Comparison of ENCODE assay signal across 19 cellular contexts in genomic region chr7:148328906-148329305, GRCh38.
DNase-seq lines count a peak whose midpoint lies in the region; ATAC-seq, FAIRE-seq and TF ChIP-seq lines count a peak whose summit lies in the region.
"Had no signal": no experiment of that assay in that cellular context is flagged by ENCODE, and none has a peak within 500 bp of the region (broad histone marks: within the 10 kb centered on the region; RNA-seq: fewer than 3 reads in every experiment).

No MANE protein-coding gene starts in this region.

- TF ChIP-seq CTCF in HepG2 (CRISPR knock-in tag; IDR thresholded peaks at IDR 0.05) (no peak), right lobe of liver (IDR thresholded peaks at IDR 0.05) (no peak)

- H4K8ac ChIP-seq in mesendoderm (ENCODE audit: low read depth, low read length): no peak overlapping the region

- H3K79me2 ChIP-seq in HepG2 (ENCODE audit: insufficient read depth, low read length): no peaks in the 10 kb centered on the region
- H3K79me2 ChIP-seq in mesendoderm (ENCODE audit: control insufficient read depth, insufficient read depth, low read length): no peaks in the 10 kb centered on the region

- no peak overlapping the region for H2BK15ac ChIP-seq in mesendoderm (replicated peaks; ENCODE audit: low read depth)

- no peaks in the 10 kb centered on the region for H3K36me3 ChIP-seq in HepG2 (replicated peaks in 1 of 2; ENCODE audit: control insufficient read depth in 1 of 2, insufficient read depth in 2 of 2, low read length in 2 of 2)
- no peaks in the 10 kb centered on the region for H3K36me3 ChIP-seq in right lobe of liver
- H3K36me3 ChIP-seq in mesendoderm (ENCODE audit: control insufficient read depth, insufficient read depth, low read length): no peaks in the 10 kb centered on the region
- H3K36me3 ChIP-seq: BLaER1 treated with 17β-estradiol and CSF1 and Interleukin-3, amounts not matched to agents 10 nM and 100 nM had no signal

- no peak overlapping the region for H2AK5ac ChIP-seq in mesendoderm (ENCODE audit: low read length)

- FAIRE-seq in HepG2 (lab: Jason Lieb, UNC): no peak
- FAIRE-seq: A549, D721Med, G401.6, GM12891, GM19239 had no signal

- H3K23ac ChIP-seq in mesendoderm (ENCODE audit: low read length): no peak overlapping the region

- H3K4me1 ChIP-seq in HepG2 (ENCODE audit: insufficient read depth, low read length) (peaks cover 30% of the 10 kb centered on the region), right lobe of liver (no peaks in the 10 kb centered on the region), mesendoderm (ENCODE audit: control insufficient read depth, low read depth, low read length) (no peaks in the 10 kb centered on the region)

- H4K20me1 ChIP-seq in HepG2 (ENCODE audit: insufficient read depth, low read length): no peaks in the 10 kb centered on the region
- H4K20me1 ChIP-seq: BLaER1 treated with 17β-estradiol and CSF1 and Interleukin-3, amounts not matched to agents 10 nM and 100 nM had no signal

- H2BK120ac ChIP-seq in mesendoderm (ENCODE audit: low read depth, low read length): no peak overlapping the region

- no TSS peak for BruUV-seq in HepG2 (replicated peaks; lab: Mats Ljungman, UMichigan)

- H3K4ac ChIP-seq in mesendoderm (ENCODE audit: low read depth, low read length): no peak overlapping the region

- CTCF ChIA-PET in HepG2 (lab: Yijun Ruan, JAX; ENCODE audit: low intra/inter-chr PET ratio, low total read pairs): no interaction called here

- DNase-seq in HepG2 (ENCODE audit: low spot score) (no peak), right lobe of liver (no peak), mesendoderm (no peak), COR-L47 (lab: John Stamatoyannopoulos, UW) (no peak)
- DNase-seq: AML-193; Calu3; CD4-positive, alpha-beta T cell; CD8-positive, alpha-beta T cell; DMS79 treated with DMSO at 0.1 percent for 48 hours; GF-D8 had no signal

- intact Hi-C loops in HepG2 (cut with micrococcal nuclease; ENCODE audit: unreplicated experiment) (no loop called here), right lobe of liver (cut with DNase I) (no loop called here)

- peak overlapping the region; percentile 13; the same call in 1 of the 2 replicates for H3K4me2 ChIP-seq in HepG2 (ENCODE audit: low read depth, low read length)
- no peak overlapping the region for H3K4me2 ChIP-seq in mesendoderm (ENCODE audit: low read length)
- H3K4me2 ChIP-seq: A549; BLaER1 treated with 17β-estradiol and CSF1 and Interleukin-3, amounts not matched to agents 10 nM and 100 nM had no signal

- H2BK5ac ChIP-seq in mesendoderm (ENCODE audit: low read length): no peak overlapping the region

- H3K9me3 ChIP-seq in HepG2 (ENCODE audit: low read length) (peaks cover 17% of the 10 kb centered on the region), right lobe of liver (no peaks in the 10 kb centered on the region)

- peak overlapping the region; percentile 34 for H3K18ac ChIP-seq in mesendoderm (ENCODE audit: low read length)

- TF ChIP-seq EP300 in HepG2 (IDR thresholded peaks at IDR 0.05; ENCODE audit: low read depth in 2 of 2, low read length in 2 of 2) (no peak), HepG2 (CRISPR knock-in tag; IDR thresholded peaks at IDR 0.05; ENCODE audit: borderline replicate concordance) (no peak)

- no peak overlapping the region for H2AFZ ChIP-seq in HepG2 (ENCODE audit: low read length)

- ATAC-seq in HepG2 (peak; percentile 90), right lobe of liver (no peak), HG03097 (IDR thresholded peaks at IDR 0.05; ENCODE audit: low FRiP score, unreplicated experiment) (no peak)
- ATAC-seq: A549; CD8-positive, alpha-beta T cell had no signal

- H3K4me3 ChIP-seq in HepG2 (replicated peaks in 1 of 3; ENCODE audit: insufficient read depth in 1 of 3, low read depth in 2 of 3, low read length in 3 of 3) (no peak overlapping the region), right lobe of liver (no peak overlapping the region), mesendoderm (ENCODE audit: low read length) (no peak overlapping the region)
- H3K4me3 ChIP-seq: A549; BLaER1 treated with 17β-estradiol and CSF1 and Interleukin-3, amounts not matched to agents 10 nM and 100 nM had no signal

- POLR2A ChIA-PET in HepG2 (lab: Yijun Ruan, JAX): no interaction called here

- no peaks in the 10 kb centered on the region for H3K27me3 ChIP-seq in HepG2 (ENCODE audit: control insufficient read depth in 1 of 2, insufficient read depth in 2 of 2, low read length in 2 of 2)
- no peaks in the 10 kb centered on the region for H3K27me3 ChIP-seq in right lobe of liver
- no peaks in the 10 kb centered on the region for H3K27me3 ChIP-seq in mesendoderm (ENCODE audit: insufficient read depth, low read length, poor library complexity)
- H3K27me3 ChIP-seq: BLaER1 treated with 17β-estradiol and CSF1 and Interleukin-3, amounts not matched to agents 10 nM and 100 nM had no signal

- H3K27ac ChIP-seq in HepG2 (ENCODE audit: extremely low read length, insufficient read depth, low read length) (no peak overlapping the region), right lobe of liver (no peak overlapping the region), mesendoderm (ENCODE audit: low read depth, low read length) (no peak overlapping the region)
- H3K27ac ChIP-seq: 22Rv1; A549; BLaER1 treated with 17β-estradiol and CSF1 and Interleukin-3, amounts not matched to agents 10 nM and 100 nM; C4-2B had no signal

- no peaks in the 10 kb centered on the region for H3K79me1 ChIP-seq in mesendoderm (ENCODE audit: low read length)

- TF ChIP-seq POLR2A in HepG2 (IDR thresholded peaks at IDR 0.05; ENCODE audit: insufficient read depth in 1 of 2, low read depth in 2 of 2, low read length in 2 of 2) (no peak), right lobe of liver (IDR thresholded peaks at IDR 0.05) (no peak)

- H4K5ac ChIP-seq in mesendoderm (ENCODE audit: low read length): no peak overlapping the region

- in situ Hi-C loops in HepG2 (cut with HindIII; ENCODE audit: extremely low pct_ligation_motif_present, low pct_unique_long_range_greater_than_20kb): no loop called here

- 23% methylated on average over 5 of the region's 5 CpGs for WGBS in HepG2 (ENCODE audit: low lambda C conversion rate)
- 75% methylated on average over 4 of the region's 5 CpGs for WGBS in right lobe of liver (ENCODE audit: insufficient coverage, low coverage, low lambda C conversion rate, missing lambda C conversion rate)
- no CpG with 5 or more reads among the region's 5 CpGs for WGBS in mesendoderm (ENCODE audit: extremely low coverage, insufficient coverage, low lambda C conversion rate)

- no peak for TF ChIP-seq RAD21 in HepG2 (CRISPR knock-in tag; IDR thresholded peaks at IDR 0.05)

- no peak overlapping the region for H3K56ac ChIP-seq in mesendoderm (ENCODE audit: low read length)

- H3K9ac ChIP-seq in HepG2 (ENCODE audit: insufficient read depth, low read depth, low read length) (no peak overlapping the region), mesendoderm (ENCODE audit: low read length) (no peak overlapping the region)
- H3K9ac ChIP-seq: BLaER1 treated with 17β-estradiol and CSF1 and Interleukin-3, amounts not matched to agents 10 nM and 100 nM had no signal

TF ChIP-seq in HepG2, 621 proteins besides CTCF, POLR2A, EP300 and RAD21 (continues in another document):
- TF ChIP-seq TERF1 (CRISPR knock-in tag; IDR thresholded peaks at IDR 0.05) (no peak), ZMYM4 (CRISPR knock-in tag; IDR thresholded peaks at IDR 0.05) (0 out of 2 replicates have a peak, but pooled peaks have one; percentile 21), HNF4A (CRISPR knock-in tag; IDR thresholded peaks at IDR 0.05) (peak; percentile 74; the same call in 1 of the 2 replicates), ESRRA (CRISPR knock-in tag; IDR thresholded peaks at IDR 0.05; ENCODE audit: low read depth) (peak; percentile 69)
- TF ChIP-seq, protein P1, sequence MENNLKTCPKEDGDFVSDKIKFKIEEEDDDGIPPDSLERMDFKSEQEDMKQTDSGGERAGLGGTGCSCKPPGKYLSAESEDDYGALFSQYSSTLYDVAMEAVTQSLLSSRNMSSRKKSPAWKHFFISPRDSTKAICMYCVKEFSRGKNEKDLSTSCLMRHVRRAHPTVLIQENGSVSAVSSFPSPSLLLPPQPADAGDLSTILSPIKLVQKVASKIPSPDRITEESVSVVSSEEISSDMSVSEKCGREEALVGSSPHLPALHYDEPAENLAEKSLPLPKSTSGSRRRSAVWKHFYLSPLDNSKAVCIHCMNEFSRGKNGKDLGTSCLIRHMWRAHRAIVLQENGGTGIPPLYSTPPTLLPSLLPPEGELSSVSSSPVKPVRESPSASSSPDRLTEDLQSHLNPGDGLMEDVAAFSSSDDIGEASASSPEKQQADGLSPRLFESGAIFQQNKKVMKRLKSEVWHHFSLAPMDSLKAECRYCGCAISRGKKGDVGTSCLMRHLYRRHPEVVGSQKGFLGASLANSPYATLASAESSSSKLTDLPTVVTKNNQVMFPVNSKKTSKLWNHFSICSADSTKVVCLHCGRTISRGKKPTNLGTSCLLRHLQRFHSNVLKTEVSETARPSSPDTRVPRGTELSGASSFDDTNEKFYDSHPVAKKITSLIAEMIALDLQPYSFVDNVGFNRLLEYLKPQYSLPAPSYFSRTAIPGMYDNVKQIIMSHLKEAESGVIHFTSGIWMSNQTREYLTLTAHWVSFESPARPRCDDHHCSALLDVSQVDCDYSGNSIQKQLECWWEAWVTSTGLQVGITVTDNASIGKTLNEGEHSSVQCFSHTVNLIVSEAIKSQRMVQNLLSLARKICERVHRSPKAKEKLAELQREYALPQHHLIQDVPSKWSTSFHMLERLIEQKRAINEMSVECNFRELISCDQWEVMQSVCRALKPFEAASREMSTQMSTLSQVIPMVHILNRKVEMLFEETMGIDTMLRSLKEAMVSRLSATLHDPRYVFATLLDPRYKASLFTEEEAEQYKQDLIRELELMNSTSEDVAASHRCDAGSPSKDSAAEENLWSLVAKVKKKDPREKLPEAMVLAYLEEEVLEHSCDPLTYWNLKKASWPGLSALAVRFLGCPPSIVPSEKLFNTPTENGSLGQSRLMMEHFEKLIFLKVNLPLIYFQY (CRISPR knock-in tag; IDR thresholded peaks at IDR 0.05; ENCODE audit: borderline replicate concordance): no peak
